In the genomic region with DNA sequence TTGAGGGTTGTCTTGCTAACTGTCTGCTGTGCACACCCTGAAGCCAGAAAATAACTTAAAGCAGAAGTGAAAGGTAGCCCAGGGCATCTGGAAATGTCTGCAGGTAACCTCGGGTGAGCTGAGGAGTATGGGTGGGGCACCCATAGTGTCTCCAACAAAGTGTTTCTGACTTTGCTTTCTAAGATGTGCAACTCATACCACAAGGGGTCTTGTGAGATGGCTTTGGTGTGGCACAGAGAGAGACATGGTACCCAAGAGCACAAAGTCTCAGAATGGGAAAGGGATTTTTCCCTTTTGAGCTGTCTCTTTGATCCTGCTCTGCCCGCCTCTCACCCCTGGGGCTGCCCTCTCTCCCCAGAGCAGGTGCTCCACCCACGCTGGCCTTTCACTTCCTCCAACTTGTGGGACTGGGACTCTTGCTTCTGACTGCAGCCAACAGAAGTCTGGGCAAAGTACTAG, we compare ENCODE assay signal across 8 cellular contexts. TPM values are rescaled to one million over a fixed set of nuclear protein-coding genes. Genes with fewer than 3 reads are reported as not detected.
A peak's percentile ranks its signal among the peaks of the same experiment; 100 is the strongest.
DNase-seq lines count a peak whose midpoint lies in the region; ATAC-seq and TF ChIP-seq lines count a peak whose summit lies in the region.

No MANE protein-coding gene starts in this region.

- TF ChIP-seq CTCF in GM12875 (IDR thresholded peaks at IDR 0.05; ENCODE audit: borderline replicate concordance, insufficient read depth, low read depth, low read length) (0 out of 2 replicates have a peak, but pooled peaks have one; percentile 15), uterus (IDR thresholded peaks at IDR 0.05) (no peak)

- H3K4me3 ChIP-seq in GM12875 (ENCODE audit: low read depth, low read length) = no peak overlapping the region
- no peak overlapping the region for H3K4me3 ChIP-seq in uterus

- no peaks in the 10 kb centered on the region for H3K36me3 ChIP-seq in uterus

- no peak for TF ChIP-seq POLR2A in uterus (IDR thresholded peaks at IDR 0.05)

- ATAC-seq in GM21367 (IDR thresholded peaks at IDR 0.05; ENCODE audit: unreplicated experiment) (peak; percentile 83), HG03520 (IDR thresholded peaks at IDR 0.05; ENCODE audit: unreplicated experiment) (peak; percentile 88), sciatic nerve (peak; percentile 53)
- peak; percentile 85 for ATAC-seq in activated T-helper 17 cell treated with anti-CD3 and anti-CD28 coated beads, Interleukin-2, amount 50 U/mL, for 72 hours (replicated peaks)

- no peaks in the 10 kb centered on the region for H3K36me3 Mint-ChIP-seq in activated T-helper 17 cell treated with anti-CD3 and anti-CD28 coated beads, Interleukin-2, amount 50 U/mL, for 72 hours (ENCODE audit: low read depth)

- peak overlapping the region; percentile 27 for H3K4me3 Mint-ChIP-seq in activated T-helper 17 cell treated with anti-CD3 and anti-CD28 coated beads, Interleukin-2, amount 50 U/mL, for 72 hours

- no peak for DNase-seq in sciatic nerve (ENCODE audit: low spot score)
- DNase-seq in uterus = no peak
- no peak for DNase-seq in NK-92 treated with Interleukin-12 subunit alpha and Interleukin-12 subunit beta, amount 100 ng/mL, for 24 hours (lab: John Stamatoyannopoulos, UW)
- no peak for DNase-seq in A172 (ENCODE audit: low spot score)

- peaks cover 20% of the 10 kb centered on the region for H3K4me1 Mint-ChIP-seq in activated T-helper 17 cell treated with anti-CD3 and anti-CD28 coated beads, Interleukin-2, amount 50 U/mL, for 72 hours

- H3K27me3 ChIP-seq in uterus = no peaks in the 10 kb centered on the region

- no peaks in the 10 kb centered on the region for H3K4me1 ChIP-seq in uterus

- H3K9me3 ChIP-seq in uterus = no peaks in the 10 kb centered on the region

- no peak overlapping the region for H3K27ac Mint-ChIP-seq in activated T-helper 17 cell treated with anti-CD3 and anti-CD28 coated beads, Interleukin-2, amount 50 U/mL, for 72 hours

- intact Hi-C loops in sciatic nerve (cut with DNase I) = no loop called here
- intact Hi-C loops in uterus (cut with DNase I; ENCODE audit: low total_unique reads) = no loop called here

- H3K9me3 Mint-ChIP-seq in activated T-helper 17 cell treated with anti-CD3 and anti-CD28 coated beads, Interleukin-2, amount 50 U/mL, for 72 hours = no peaks in the 10 kb centered on the region

- H3K27ac ChIP-seq in uterus = no peak overlapping the region

- H3K27me3 Mint-ChIP-seq in activated T-helper 17 cell treated with anti-CD3 and anti-CD28 coated beads, Interleukin-2, amount 50 U/mL, for 72 hours = no peaks in the 10 kb centered on the region

RNA-seq across cellular contexts. Expression of gene CHD9, which starts 6.9 kb away (rescaled TPM):
- total RNA-seq in activated T-helper 17 cell treated with anti-CD3 and anti-CD28 coated beads, Interleukin-2, amount 50 U/mL, for 72 hours = 10 to 100 TPM; 16.0 to 19.5 TPM
- total RNA-seq in sciatic nerve = 137 TPM
- 100 to 1,000 TPM in 3 of 4 donors, 10 to 100 TPM in 1; 46.9 to 174 (median 133) TPM for total RNA-seq in uterus
- 28.8 and 35.5 TPM in 2 replicates for total RNA-seq in A172 (2014; rRNA removed; shearing (Covaris generic))

RNA-seq across cellular contexts. Expression of gene CHD9NB, which starts 9.0 kb away (rescaled TPM):
- total RNA-seq in activated T-helper 17 cell treated with anti-CD3 and anti-CD28 coated beads, Interleukin-2, amount 50 U/mL, for 72 hours = 1 to 10 TPM; 1.4 to 2.0 TPM
- total RNA-seq in sciatic nerve = 7.5 TPM
- 1 to 10 TPM in 3 of 4 donors, not detected in 1; 1.2 to 4.3 (median 4.1) TPM for total RNA-seq in uterus
- total RNA-seq in A172 (2014; rRNA removed; shearing (Covaris generic)) = 1.0 and 1.6 TPM in 2 replicates
